ENCODE assay signal across 14 cellular contexts in genomic region chrX:38880460-38880859, GRCh38.
A peak's percentile ranks its signal among the peaks of the same experiment; 100 is the strongest.
DNase-seq lines count a peak whose midpoint lies in the region; ATAC-seq and TF ChIP-seq lines count a peak whose summit lies in the region.
"Had no signal": no experiment of that assay in that cellular context is flagged by ENCODE, and none has a peak within 500 bp of the region (broad histone marks: within the 10 kb centered on the region; RNA-seq: fewer than 3 reads in every experiment).

No MANE protein-coding gene starts in this region.

- H3K4me1 Mint-ChIP-seq in stimulated activated memory B cell treated with anti-CD40 and anti-IgM and Interleukin-4, amounts not matched to agents 10 μg/mL and 1 μg/mL and 100 μg/mL, for 72 hours = peaks cover 32% of the 10 kb centered on the region

- H3K4me2 ChIP-seq in OCI-LY3 (ENCODE audit: low read length) = peak overlapping the region; percentile 51

- H3K79me2 ChIP-seq in OCI-LY3 (ENCODE audit: low read length) = no peaks in the 10 kb centered on the region

- peak overlapping the region; percentile 50 for H3K4me3 Mint-ChIP-seq in stimulated activated memory B cell treated with anti-CD40 and anti-IgM and Interleukin-4, amounts not matched to agents 10 μg/mL and 1 μg/mL and 100 μg/mL, for 72 hours
- H3K4me3 Mint-ChIP-seq: natural killer cell treated with Interleukin-12 subunit alpha and Interleukin-12 subunit beta and Interleukin-15 and Interleukin-18, amount 100 ng/mL, for 72 hours had no signal

- H4K20me1 ChIP-seq in OCI-LY3 (ENCODE audit: insufficient read depth, low read length) = no peaks in the 10 kb centered on the region

- H3K36me3 Mint-ChIP-seq in stimulated activated memory B cell treated with anti-CD40 and anti-IgM and Interleukin-4, amounts not matched to agents 10 μg/mL and 1 μg/mL and 100 μg/mL, for 72 hours = no peaks in the 10 kb centered on the region
- H3K36me3 Mint-ChIP-seq: natural killer cell treated with Interleukin-12 subunit alpha and Interleukin-12 subunit beta and Interleukin-15 and Interleukin-18, amount 100 ng/mL, for 72 hours had no signal

- peak overlapping the region; percentile 69 for H3K27ac Mint-ChIP-seq in stimulated activated memory B cell treated with anti-CD40 and anti-IgM and Interleukin-4, amounts not matched to agents 10 μg/mL and 1 μg/mL and 100 μg/mL, for 72 hours
- H3K27ac Mint-ChIP-seq: natural killer cell treated with Interleukin-12 subunit alpha and Interleukin-12 subunit beta and Interleukin-15 and Interleukin-18, amount 100 ng/mL, for 72 hours had no signal

- peak overlapping the region; percentile 34; the same call in 1 of the 2 replicates for H3K9ac ChIP-seq in OCI-LY3 (ENCODE audit: low read length)

- TF ChIP-seq CTCF in OCI-LY3 (IDR thresholded peaks at IDR 0.05; ENCODE audit: low read depth, low read length) = no peak
- no peak for TF ChIP-seq CTCF in gastroesophageal sphincter (IDR thresholded peaks at IDR 0.05)
- TF ChIP-seq CTCF in Peyer's patch (IDR thresholded peaks at IDR 0.05) = no peak

- 50% methylated on average over 2 of the region's 2 CpGs; no CpG with 5 or more reads in 1 of the 2 donors for WGBS in gastroesophageal sphincter (ENCODE audit: low coverage in 1 of 2), 2 donors

- no peaks in the 10 kb centered on the region for H3K9me3 Mint-ChIP-seq in stimulated activated memory B cell treated with anti-CD40 and anti-IgM and Interleukin-4, amounts not matched to agents 10 μg/mL and 1 μg/mL and 100 μg/mL, for 72 hours
- H3K9me3 Mint-ChIP-seq: natural killer cell treated with Interleukin-12 subunit alpha and Interleukin-12 subunit beta and Interleukin-15 and Interleukin-18, amount 100 ng/mL, for 72 hours had no signal

- H3K27me3 Mint-ChIP-seq in stimulated activated memory B cell treated with anti-CD40 and anti-IgM and Interleukin-4, amounts not matched to agents 10 μg/mL and 1 μg/mL and 100 μg/mL, for 72 hours = no peaks in the 10 kb centered on the region

- DNase-seq in SIG-M5 treated with dmso at 0.1 percent for 504 hours (lab: John Stamatoyannopoulos, UW; ENCODE audit: unreplicated experiment) (peak; percentile 24), SIG-M5 (lab: John Stamatoyannopoulos, UW) (no peak), Peyer's patch (no peak), anterior cingulate cortex (lab: John Stamatoyannopoulos, UW) (no peak)
- DNase-seq: activated CD4-positive, alpha-beta T cell treated with anti-CD3 and anti-CD28 coated beads for 48 hours; amygdala; H7; stimulated activated CD4-positive, alpha-beta T cell treated with anti-CD3 and anti-CD28 coated beads, Interleukin-2, amount 100 ng/mL, for 48 hours had no signal

- no peak for TF ChIP-seq EP300 in gastroesophageal sphincter (IDR thresholded peaks at IDR 0.05)

- H3K27me3 ChIP-seq in OCI-LY3 (ENCODE audit: low read depth, low read length) = no peaks in the 10 kb centered on the region
- no peaks in the 10 kb centered on the region for H3K27me3 ChIP-seq in gastroesophageal sphincter
- no peaks in the 10 kb centered on the region for H3K27me3 ChIP-seq in Peyer's patch
- H3K27me3 ChIP-seq: vagina had no signal

- H2AFZ ChIP-seq in OCI-LY3 (ENCODE audit: low read depth, low read length) = no peak overlapping the region

- H3K9me3 ChIP-seq in OCI-LY3 (ENCODE audit: insufficient read depth, low read length) (no peaks in the 10 kb centered on the region), gastroesophageal sphincter (no peaks in the 10 kb centered on the region), Peyer's patch (no peaks in the 10 kb centered on the region)
- H3K9me3 ChIP-seq: vagina had no signal

- no peak for TF ChIP-seq POLR2A in gastroesophageal sphincter (IDR thresholded peaks at IDR 0.05)
- TF ChIP-seq POLR2A in Peyer's patch (IDR thresholded peaks at IDR 0.05) = no peak

- H3K4me1 ChIP-seq in OCI-LY3 (ENCODE audit: low read length) (peaks cover 60% of the 10 kb centered on the region), gastroesophageal sphincter (no peaks in the 10 kb centered on the region), Peyer's patch (no peaks in the 10 kb centered on the region)
- H3K4me1 ChIP-seq: vagina had no signal

- H3K4me3 ChIP-seq in OCI-LY3 (ENCODE audit: low read length) (peak overlapping the region; percentile 33), gastroesophageal sphincter (no peak overlapping the region), Peyer's patch (no peak overlapping the region)
- H3K4me3 ChIP-seq: vagina had no signal

- H3K36me3 ChIP-seq in OCI-LY3 (replicated peaks; ENCODE audit: low read depth, low read length) = no peaks in the 10 kb centered on the region
- no peaks in the 10 kb centered on the region for H3K36me3 ChIP-seq in gastroesophageal sphincter
- no peaks in the 10 kb centered on the region for H3K36me3 ChIP-seq in Peyer's patch
- H3K36me3 ChIP-seq: vagina had no signal

- H3K27ac ChIP-seq in OCI-LY3 (ENCODE audit: low read length) = peak overlapping the region; percentile 86
- H3K27ac ChIP-seq in gastroesophageal sphincter = no peak overlapping the region
- H3K27ac ChIP-seq in Peyer's patch = peak overlapping the region in 2 of 4 donors; percentile 36 to 46
- H3K27ac ChIP-seq: vagina had no signal

- ATAC-seq in gastroesophageal sphincter = peak; percentile 39
- peak; percentile 4 for ATAC-seq in stimulated activated memory B cell treated with anti-CD40 and anti-IgM and Interleukin-4, amounts not matched to agents 10 μg/mL and 1 μg/mL and 100 μg/mL, for 72 hours
- no peak for ATAC-seq in HG03342 (IDR thresholded peaks at IDR 0.05; ENCODE audit: unreplicated experiment)
- ATAC-seq: natural killer cell treated with Interleukin-12 subunit alpha and Interleukin-12 subunit beta and Interleukin-15 and Interleukin-18, amount 100 ng/mL, for 72 hours had no signal
